In genomic region chrX:9659571-9660195, GRCh38 we compare ENCODE assay signal across 17 cellular contexts.
DNase-seq lines count a peak whose midpoint lies in the region; ATAC-seq and TF ChIP-seq lines count a peak whose summit lies in the region.
"Had no signal": no experiment of that assay in that cellular context is flagged by ENCODE, and none has a peak within 500 bp of the region (broad histone marks: within the 10 kb centered on the region; RNA-seq: fewer than 3 reads in every experiment).

No MANE protein-coding gene starts in this region.

- H3K4me3 ChIP-seq in GM23338: no peak overlapping the region
- H3K4me3 ChIP-seq in fibroblast of villous mesenchyme (ENCODE audit: low read depth, low read length): no peak overlapping the region
- H3K4me3 ChIP-seq in rectal smooth muscle tissue (ENCODE audit: low read length): no peak overlapping the region
- H3K4me3 ChIP-seq in suprapubic skin: no peak overlapping the region

- H2AFZ ChIP-seq in GM23338: no peak overlapping the region

- peaks cover 2% of the 10 kb centered on the region; the same call in 1 of the 3 replicates for H3K4me1 Mint-ChIP-seq in GM23338

- no peak overlapping the region for H3K4me2 ChIP-seq in GM23338

- no peaks in the 10 kb centered on the region for H4K20me1 ChIP-seq in GM23338 (replicated peaks; ENCODE audit: insufficient read depth)

- H3K27ac ChIP-seq in GM23338 (ENCODE audit: low read depth) (no peak overlapping the region), rectal smooth muscle tissue (ENCODE audit: low read depth, low read length) (peak overlapping the region; percentile 19), suprapubic skin (no peak overlapping the region)

- no peak for ATAC-seq in GM23338
- ATAC-seq in HG02852 (IDR thresholded peaks at IDR 0.05; ENCODE audit: unreplicated experiment): no peak

- no peaks in the 10 kb centered on the region for H3K36me3 ChIP-seq in GM23338 (ENCODE audit: insufficient read depth)
- H3K36me3 ChIP-seq in rectal smooth muscle tissue (ENCODE audit: control insufficient read depth, insufficient read depth, low read length): no peaks in the 10 kb centered on the region
- H3K36me3 ChIP-seq in suprapubic skin: peaks cover 7% of the 10 kb centered on the region

- H3K9ac ChIP-seq in rectal smooth muscle tissue (ENCODE audit: low read length): no peak overlapping the region

- DNase-seq in GM23338 (ENCODE audit: low spot score): no peak
- peak; percentile 56 to 75 for DNase-seq in NCI-H526 (lab: John Stamatoyannopoulos, UW)
- DNase-seq in fibroblast of villous mesenchyme (ENCODE audit: low read depth): peak; percentile 66
- DNase-seq in DMS79 (lab: John Stamatoyannopoulos, UW): no peak
- DNase-seq in suprapubic skin (ENCODE audit: low spot score in 2 of 2): no peak
- DNase-seq: ACHN; AML-193; COR-L47; DMS153; HCEC 1CT; KBM-7; NCI-H1105 treated with DMSO at 0.1 percent for 48 hours; NCI-H1694 treated with DMSO at 0.1 percent for 48 hours; NK-92 treated with Interleukin-12 subunit alpha and Interleukin-12 subunit beta, amount 100 ng/mL, for 24 hours; RPMI8226 had no signal

- H3K9me2 ChIP-seq in GM23338 (ENCODE audit: insufficient read depth): no peaks in the 10 kb centered on the region

- no peak for TF ChIP-seq CTCF in GM23338 (conservative IDR thresholded peaks at IDR 0.05; ENCODE audit: low read depth in 2 of 2)
- no peak for TF ChIP-seq CTCF in fibroblast of villous mesenchyme (IDR thresholded peaks at IDR 0.05; ENCODE audit: insufficient read depth, low read depth, low read length)
- no peak for TF ChIP-seq CTCF in suprapubic skin (IDR thresholded peaks at IDR 0.05)

- no peak for TF ChIP-seq POLR2A in suprapubic skin (IDR thresholded peaks at IDR 0.05)

- H3K9me3 ChIP-seq in suprapubic skin: no peaks in the 10 kb centered on the region

- H3K9me3 Mint-ChIP-seq in GM23338: no peaks in the 10 kb centered on the region

- TF ChIP-seq EP300 in suprapubic skin (IDR thresholded peaks at IDR 0.05): no peak

- 86% methylated on average over 13 of the region's 17 CpGs for WGBS in suprapubic skin

- no peak overlapping the region for H3K4me3 Mint-ChIP-seq in GM23338

- peaks cover 18% of the 10 kb centered on the region; the same call in 2 of the 3 replicates for H3K36me3 Mint-ChIP-seq in GM23338 (ENCODE audit: low read depth)

- H3K79me2 ChIP-seq in GM23338 (replicated peaks; ENCODE audit: insufficient read depth): no peaks in the 10 kb centered on the region

- H3K27me3 Mint-ChIP-seq in GM23338 (ENCODE audit: insufficient read depth, low read depth, poor library complexity): peaks cover 5% of the 10 kb centered on the region

- no peaks in the 10 kb centered on the region for H3K4me1 ChIP-seq in GM23338 (ENCODE audit: insufficient read depth)
- no peaks in the 10 kb centered on the region for H3K4me1 ChIP-seq in rectal smooth muscle tissue (ENCODE audit: control insufficient read depth, insufficient read depth, low read length)
- H3K4me1 ChIP-seq in suprapubic skin: no peaks in the 10 kb centered on the region

- no peaks in the 10 kb centered on the region for H3F3A ChIP-seq in GM23338 (replicated peaks; ENCODE audit: low read depth)

- H3K27me3 ChIP-seq in GM23338 (ENCODE audit: insufficient read depth) (no peaks in the 10 kb centered on the region), rectal smooth muscle tissue (ENCODE audit: control insufficient read depth, insufficient read depth, low read length) (no peaks in the 10 kb centered on the region), suprapubic skin (no peaks in the 10 kb centered on the region)

- H3K27ac Mint-ChIP-seq in GM23338: peak overlapping the region; percentile 36; the same call in 1 of the 2 replicates

TF ChIP-seq in GM23338, 12 proteins besides CTCF, POLR2A, EP300 and RAD21 (continues in another document):
- no peak for TF ChIP-seq ZNF331 (CRISPR knock-in tag; IDR thresholded peaks at IDR 0.05; ENCODE audit: low read depth)
- no peak for TF ChIP-seq JUNB (IDR thresholded peaks at IDR 0.05; ENCODE audit: unreplicated experiment)
- TF ChIP-seq REST (IDR thresholded peaks at IDR 0.05; ENCODE audit: unreplicated experiment): no peak
- TF ChIP-seq CREB1 (CRISPR knock-in tag; IDR thresholded peaks at IDR 0.05; ENCODE audit: low read depth): no peak
- TF ChIP-seq EZH2phosphoT487 (IDR thresholded peaks at IDR 0.05; ENCODE audit: unreplicated experiment): no peak
- TF ChIP-seq NANOG (IDR thresholded peaks at IDR 0.05; ENCODE audit: borderline replicate concordance): no peak
- no peak for TF ChIP-seq EZH2 (IDR thresholded peaks at IDR 0.05; ENCODE audit: low read depth, unreplicated experiment)
- no peak for TF ChIP-seq STAT1 (IDR thresholded peaks at IDR 0.05; ENCODE audit: unreplicated experiment)
- TF ChIP-seq POLR2AphosphoS5 (IDR thresholded peaks at IDR 0.05; ENCODE audit: low read depth): no peak

Comparison
In these comparisons a context has a peak if more than half of its experiments do, and no peak if none do; other contexts are left out.
1. DNase-seq: peak in NCI-H526 (2 of 2) and fibroblast of villous mesenchyme (single experiment); none in GM23338 (single experiment), DMS79 (single experiment) and suprapubic skin (0 of 2).